In the genomic region with DNA sequence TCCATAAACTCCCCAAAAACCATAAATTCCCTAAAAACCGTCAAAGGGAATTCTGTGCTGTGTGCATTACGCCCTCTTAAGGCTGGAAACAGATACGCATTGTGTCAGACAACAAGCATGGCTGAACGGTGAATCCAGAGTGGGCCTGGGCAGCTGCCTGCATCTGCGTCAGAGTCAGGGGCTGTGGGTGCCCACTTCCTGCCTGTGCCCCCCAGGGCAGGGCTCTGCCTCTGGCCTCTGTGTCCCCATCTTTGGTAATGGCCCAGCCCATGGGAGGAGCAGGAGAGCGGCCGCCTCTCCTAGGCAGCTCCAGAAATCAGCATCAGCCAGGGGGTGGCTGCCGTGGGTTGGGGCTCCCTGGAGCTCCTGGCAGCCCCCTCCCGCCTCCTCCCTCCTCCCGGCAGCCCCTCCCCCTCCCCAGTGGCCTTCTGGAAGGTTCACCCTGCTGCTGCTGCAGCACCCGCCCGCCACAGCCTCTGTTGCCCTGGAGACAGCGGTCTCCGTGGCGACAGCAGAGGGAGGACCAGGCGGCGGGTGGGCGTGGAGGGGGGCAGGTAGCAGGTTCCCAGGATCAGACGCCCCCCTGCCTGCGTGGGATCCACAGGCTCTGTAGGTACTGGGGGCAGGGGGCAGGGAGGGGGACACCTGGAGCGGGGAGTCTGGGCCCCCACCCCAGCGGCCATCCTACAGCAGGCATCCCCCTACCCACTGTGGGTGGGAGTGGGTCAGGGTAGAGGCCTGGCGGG, we compare ENCODE assay signal across 9 cellular contexts. TPM values are rescaled to one million over a fixed set of nuclear protein-coding genes. Genes with fewer than 3 reads are reported as not detected.
DNase-seq lines count a peak whose midpoint lies in the region; ATAC-seq and TF ChIP-seq lines count a peak whose summit lies in the region.
"Had no signal": no experiment of that assay in that cellular context is flagged by ENCODE, and none has a peak within 500 bp of the region (broad histone marks: within the 10 kb centered on the region; RNA-seq: fewer than 3 reads in every experiment).

No MANE protein-coding gene starts in this region.

- H3K4me1 ChIP-seq in foreskin keratinocyte, result no peaks in the 10 kb centered on the region

- CTCF ChIA-PET in GM10248 (lab: Yijun Ruan, JAX), result interaction anchor here (1.7 kb wide), 1 partner anchor 140 kb away, joined by 5 read pairs; no protein-coding TSS in a partner anchor

- H3K27me3 ChIP-seq in foreskin keratinocyte, result peaks cover 7% of the 10 kb centered on the region

- DNase-seq in GM10248 (ENCODE audit: extremely low spot score) (no peak), SHP77 (lab: John Stamatoyannopoulos, UW) (peak; percentile 28 to 46), foreskin keratinocyte (no peak), mesenteric fat pad (ENCODE audit: low spot score) (no peak)
- DNase-seq in stimulated activated naive CD4-positive, alpha-beta T cell (lab: John Stamatoyannopoulos, UW), result no peak
- no peak for DNase-seq in activated CD4-positive, CD25-positive, alpha-beta regulatory T cell (lab: John Stamatoyannopoulos, UW)

- peak; percentile 3 for ATAC-seq in foreskin keratinocyte
- ATAC-seq in GM18498 (IDR thresholded peaks at IDR 0.05; ENCODE audit: unreplicated experiment), result no peak
- ATAC-seq: natural killer cell treated with Interleukin-12 subunit alpha and Interleukin-12 subunit beta and Interleukin-15 and Interleukin-18, amount 100 ng/mL, for 72 hours had no signal

- TF ChIP-seq CTCF in 22Rv1 (IDR thresholded peaks at IDR 0.05), result peak; percentile 84
- peak; percentile 35 for TF ChIP-seq CTCF in GM10248 (IDR thresholded peaks at IDR 0.05; ENCODE audit: control extremely low read depth, extremely low read depth, low read depth, missing control alignments)
- peak; percentile 75 for TF ChIP-seq CTCF in foreskin keratinocyte (conservative IDR thresholded peaks at IDR 0.05)

- H3K27ac ChIP-seq in 22Rv1 (no peak overlapping the region), foreskin keratinocyte (no peak overlapping the region)

- POLR2A ChIA-PET in GM10248 (lab: Yijun Ruan, JAX), result no interaction called here

RNA-seq across cellular contexts. Expression of a gene that starts 5.9 kb away (rescaled TPM):
- total RNA-seq in foreskin keratinocyte (20.1 and 39.2 TPM in 2 replicates), mesenteric fat pad (4.7 TPM)
- polyA plus RNA-seq in foreskin keratinocyte, result 25.1 and 50.0 TPM in 2 replicates
- total RNA-seq: natural killer cell treated with Interleukin-12 subunit alpha and Interleukin-12 subunit beta and Interleukin-15 and Interleukin-18, amount 100 ng/mL, for 72 hours had no signal

Comparison
In these comparisons a context has a peak if more than half of its experiments do, and no peak if none do; other contexts are left out.
1. DNase-seq: peak in SHP77 (2 of 2); none in GM10248 (single experiment), foreskin keratinocyte (0 of 2), stimulated activated naive CD4-positive, alpha-beta T cell (0 of 6), mesenteric fat pad (single experiment) and activated CD4-positive, CD25-positive, alpha-beta regulatory T cell (0 of 4).
2. Peak in every context shown above with its lines, with median percentiles within 50 percentile points of each other: CTCF ChIP-seq.